1 cellular context compared by ENCODE assay signal in genomic region chr12:7091171-7091570, GRCh38.
TF ChIP-seq lines count a peak whose summit lies in the region.

No MANE protein-coding gene starts in this region.

TF ChIP-seq in neural cell, 6 proteins besides CTCF, POLR2A, EP300 and RAD21:
- TF ChIP-seq EZH2 (IDR thresholded peaks at IDR 0.05; ENCODE audit: borderline replicate concordance, insufficient read depth, low read length, poor library complexity, severe bottlenecking) (no peak), REST (IDR thresholded peaks at IDR 0.05; ENCODE audit: borderline replicate concordance) (no peak), MXI1 (conservative IDR thresholded peaks at IDR 0.05; ENCODE audit: poor library complexity, severe bottlenecking) (no peak), SMC3 (conservative IDR thresholded peaks at IDR 0.05; ENCODE audit: poor library complexity) (no peak), TAF1 (IDR thresholded peaks at IDR 0.05; ENCODE audit: low read depth) (no peak)
